In the genomic region with DNA sequence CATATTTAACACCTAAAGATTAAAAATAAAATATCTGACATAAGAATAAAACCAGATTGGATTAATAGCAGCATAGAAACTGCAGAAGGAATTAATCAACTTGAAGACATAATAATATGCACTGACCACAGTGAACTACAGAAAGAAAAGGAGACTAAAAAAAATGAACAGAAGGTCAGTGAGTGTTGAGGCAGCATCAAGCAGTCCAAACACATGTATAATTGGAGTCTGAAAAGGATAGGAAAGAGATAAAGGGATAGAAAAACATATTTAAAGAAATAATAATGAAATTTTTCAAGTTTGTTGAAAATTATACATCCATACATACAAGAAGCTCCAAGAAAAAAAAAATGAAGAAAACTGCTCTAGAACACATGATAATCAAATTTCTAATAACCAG, we compare ENCODE assay signal across 33 cellular contexts.
"Had no signal": no experiment of that assay in that cellular context is flagged by ENCODE, and none has a peak within 500 bp of the region (broad histone marks: within the 10 kb centered on the region; RNA-seq: fewer than 3 reads in every experiment).

No MANE protein-coding gene starts in this region.

- H3K27me3 ChIP-seq: MG63 had no signal

- H3K9ac ChIP-seq: KMS-11 had no signal

- H3K9me3 ChIP-seq: MG63 had no signal

- DNase-seq: Karpas-422, Kasumi-1, MG63, MM.1S, NCI-H1048, NCI-H1092, NCI-H1092 treated with DMSO at 0.1 percent for 48 hours, NCI-H1105, NCI-H1105 treated with DMSO at 0.1 percent for 48 hours, NCI-H1417, NCI-H1417 treated with DMSO at 0.1 percent for 48 hours, NCI-H1436, NCI-H1436 treated with DMSO at 0.1 percent for 48 hours, NCI-H146, NCI-H1694, NCI-H1694 treated with DMSO at 0.1 percent for 48 hours, NCI-H187, NCI-H187 treated with DMSO at 0.1 percent for 48 hours, NCI-H1930, NCI-H2029, NCI-H2029 treated with DMSO at 0.1 percent for 48 hours, NCI-H2081, NCI-H2081 treated with DMSO at 0.1 percent for 48 hours, NCI-H2107, NCI-H2171, NCI-H2171 treated with DMSO at 0.1 percent for 48 hours, NCI-H2227 treated with DMSO at 0.1 percent for 48 hours, NCI-H345, NCI-H446, NCI-H446 treated with DMSO at 0.1 percent for 48 hours, NCI-H510A, NCI-H510A treated with DMSO at 0.1 percent for 48 hours had no signal

- H3K4me3 ChIP-seq: MG63 had no signal

- H3K27ac ChIP-seq: KMS-11 had no signal

- H3K36me3 ChIP-seq: MG63 had no signal

- H3K4me2 ChIP-seq: KMS-11 had no signal
